Comparison of ENCODE assay signal across 8 cellular contexts in the genomic region with DNA sequence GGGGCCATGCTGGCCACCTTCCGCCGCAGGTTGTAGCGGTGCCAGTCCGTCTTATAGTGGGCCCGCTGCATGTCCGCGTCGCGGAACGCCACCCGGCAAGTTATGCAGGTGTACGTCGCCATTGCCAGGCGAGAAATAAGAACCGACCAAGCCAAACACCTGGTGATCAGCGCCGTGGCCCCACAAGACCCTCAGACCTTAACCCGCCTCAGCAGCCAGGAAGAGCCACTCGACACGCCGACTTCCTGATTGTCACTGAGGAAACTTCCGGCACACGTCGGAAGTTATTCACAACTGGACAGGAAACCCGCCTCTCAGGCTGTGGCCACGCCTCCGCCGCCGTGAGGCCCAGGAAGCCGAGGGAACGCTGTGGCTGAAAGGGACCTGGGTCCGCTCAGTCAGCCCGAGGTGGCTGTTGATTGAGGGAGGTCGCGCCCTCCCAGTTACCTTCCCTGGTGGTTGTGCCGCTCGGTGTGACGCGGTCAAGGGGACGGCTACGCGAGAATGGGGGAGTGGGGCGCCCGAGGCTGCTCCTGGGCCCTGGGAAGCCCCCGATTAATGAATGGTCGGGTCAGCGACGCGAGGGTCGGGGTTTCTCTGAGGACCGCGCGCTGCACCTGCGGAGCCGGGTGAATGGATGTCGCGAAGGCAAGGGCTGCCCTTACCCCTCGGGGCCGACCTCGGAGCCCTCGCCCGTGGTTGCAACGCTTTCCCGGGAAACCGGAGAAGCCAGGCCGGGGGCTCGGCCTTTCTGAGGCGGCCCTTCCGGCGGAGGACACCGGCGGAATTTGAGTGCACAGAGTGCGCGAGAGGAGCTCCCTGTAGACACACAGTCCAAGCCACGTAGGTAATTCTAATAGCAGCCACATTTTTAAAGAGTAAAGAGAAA. TPM values are rescaled to one million over a fixed set of nuclear protein-coding genes. Genes with fewer than 3 reads are reported as not detected.
A peak's percentile ranks its signal among the peaks of the same experiment; 100 is the strongest.
DNase-seq lines count a peak whose midpoint lies in the region; ATAC-seq and TF ChIP-seq lines count a peak whose summit lies in the region.

Gene ZNF622, minus strand, starts transcription at position 257 of the 889 bp plus-strand sequence. Its CDS starts 135 bp downstream, at position 122.

- DNase-seq in NCI-H1105 (lab: John Stamatoyannopoulos, UW) (peak; percentile 88), SKM-1 (lab: John Stamatoyannopoulos, UW; ENCODE audit: unreplicated experiment) (peak; percentile 80), glomerular endothelial cell (ENCODE audit: extremely low read depth, low read depth, low spot score) (peak; percentile 31), omental fat pad (ENCODE audit: low spot score) (peak; percentile 77)
- peak; percentile 85 to 90 for DNase-seq in activated naive CD4-positive, alpha-beta T cell treated with anti-CD3 and anti-CD28 coated beads, Interleukin-2, amount 50 U/mL, for 72 hours (ENCODE audit: low spot score in 2 of 2)

- peak within 1 kb of the TSS; percentile 88 to 97 for H3K27ac Mint-ChIP-seq in activated naive CD4-positive, alpha-beta T cell treated with anti-CD3 and anti-CD28 coated beads, Interleukin-2, amount 50 U/mL, for 72 hours

- H3K27ac ChIP-seq in temporal lobe (ENCODE audit: low read depth, low read length), result peak within 1 kb of the TSS; percentile 19

- TF ChIP-seq POLR2A in GM10847 (IDR thresholded peaks at IDR 0.05; ENCODE audit: extremely low read depth, insufficient read length), result peak; percentile 97

- H3K9me3 Mint-ChIP-seq in activated naive CD4-positive, alpha-beta T cell treated with anti-CD3 and anti-CD28 coated beads, Interleukin-2, amount 50 U/mL, for 72 hours, result no peaks in the 10 kb centered on the region

- ATAC-seq in HG02642 (IDR thresholded peaks at IDR 0.05; ENCODE audit: poor library complexity, unreplicated experiment) (peak; percentile 88), omental fat pad (ENCODE audit: low FRiP score) (peak; percentile 89)
- ATAC-seq in activated naive CD4-positive, alpha-beta T cell treated with anti-CD3 and anti-CD28 coated beads, Interleukin-2, amount 50 U/mL, for 72 hours, result peak; percentile 88 to 89

- no peak for TF ChIP-seq CTCF in omental fat pad (IDR thresholded peaks at IDR 0.05)

- peaks cover 37 to 39% of the 10 kb centered on the region in 2 donors for H3K36me3 Mint-ChIP-seq in activated naive CD4-positive, alpha-beta T cell treated with anti-CD3 and anti-CD28 coated beads, Interleukin-2, amount 50 U/mL, for 72 hours

RNA-seq across cellular contexts. Expression of gene ZNF622, which starts in this region (rescaled TPM):
- 10 to 100 TPM; 24.4 to 37.3 TPM for total RNA-seq in activated naive CD4-positive, alpha-beta T cell treated with anti-CD3 and anti-CD28 coated beads, Interleukin-2, amount 50 U/mL, for 72 hours
- total RNA-seq in glomerular endothelial cell (24.4 and 28.2 TPM in 2 replicates), omental fat pad (10 to 100 TPM; 20.6 to 40.7 (median 25.9) TPM), temporal lobe (22.1 TPM)

Comparison
In these comparisons a context has a peak if more than half of its experiments do, and no peak if none do; other contexts are left out.
1. Peak in every context shown above with its lines: DNase-seq, ATAC-seq and H3K27ac ChIP-seq.
2. DNase-seq: peak in every context shown above with its lines; median percentile 88 in NCI-H1105; 88 in activated naive CD4-positive, alpha-beta T cell treated with anti-CD3 and anti-CD28 coated beads, Interleukin-2, amount 50 U/mL, for 72 hours; 80 in SKM-1; 77 in omental fat pad; 31 in glomerular endothelial cell.